In genomic region chr7:31122649-31123058, GRCh38 we compare ENCODE assay signal across 1 cellular context.
A peak's percentile ranks its signal among the peaks of the same experiment; 100 is the strongest.
TF ChIP-seq lines count a peak whose summit lies in the region.

No MANE protein-coding gene starts in this region.

TF ChIP-seq in K562, 482 proteins besides CTCF, POLR2A, EP300 and RAD21 (continued from another document and continues in another):
- TF ChIP-seq RERE (CRISPR knock-in tag; IDR thresholded peaks at IDR 0.05; ENCODE audit: borderline replicate concordance), result no peak
- TF ChIP-seq CTCFL (IDR thresholded peaks at IDR 0.05; ENCODE audit: borderline replicate concordance, insufficient read depth, low read depth, low read length, poor library complexity, severe bottlenecking), result no peak
- no peak for TF ChIP-seq ZNF280B (CRISPR knock-in tag; IDR thresholded peaks at IDR 0.05)
- TF ChIP-seq ZFX (CRISPR knock-in tag; IDR thresholded peaks at IDR 0.05), result no peak
- TF ChIP-seq MGA (IDR thresholded peaks at IDR 0.05), result no peak
- TF ChIP-seq ZNF174 (CRISPR knock-in tag; IDR thresholded peaks at IDR 0.05), result no peak
- TF ChIP-seq GATAD2B (IDR thresholded peaks at IDR 0.05; ENCODE audit: borderline replicate concordance), result no peak
- peak; percentile 72 for TF ChIP-seq FOSL1 (tag; conservative IDR thresholded peaks at IDR 0.05)
- no peak for TF ChIP-seq HDAC6 (IDR thresholded peaks at IDR 0.05; ENCODE audit: low read depth, low read length)
- no peak for TF ChIP-seq TCF7L2 (IDR thresholded peaks at IDR 0.05; ENCODE audit: low read depth, low read length)
- no peak for TF ChIP-seq OTX1 (CRISPR knock-in tag; IDR thresholded peaks at IDR 0.05)
- no peak for TF ChIP-seq EHMT2 (IDR thresholded peaks at IDR 0.05)
- TF ChIP-seq HEY1 (CRISPR knock-in tag; IDR thresholded peaks at IDR 0.05; ENCODE audit: borderline replicate concordance), result no peak
- no peak for TF ChIP-seq ZFPM2 (CRISPR knock-in tag; IDR thresholded peaks at IDR 0.05)
- no peak for TF ChIP-seq MECOM (CRISPR knock-in tag; IDR thresholded peaks at IDR 0.05)
- no peak for TF ChIP-seq L3MBTL2 (IDR thresholded peaks at IDR 0.05)
- TF ChIP-seq JUN (IDR thresholded peaks at IDR 0.05; ENCODE audit: borderline replicate concordance, low read depth, low read length), result 0 out of 2 replicates have a peak, but pooled peaks have one; percentile 31
- TF ChIP-seq JUN (CRISPR knock-in tag; IDR thresholded peaks at IDR 0.05; ENCODE audit: borderline replicate concordance), result no peak
- peak; percentile 55; the same call in 1 of the 2 replicates for TF ChIP-seq STAG1 (CRISPR knock-in tag; IDR thresholded peaks at IDR 0.05; ENCODE audit: borderline replicate concordance)
- no peak for TF ChIP-seq ZKSCAN8 (CRISPR knock-in tag; IDR thresholded peaks at IDR 0.05)
- TF ChIP-seq HNRNPUL1 (IDR thresholded peaks at IDR 0.05; ENCODE audit: low read length), result no peak
- peak; percentile 79 for TF ChIP-seq SMC3 (conservative IDR thresholded peaks at IDR 0.05; ENCODE audit: insufficient read depth, low read depth, low read length)
- TF ChIP-seq ZNF232 (CRISPR knock-in tag; IDR thresholded peaks at IDR 0.05), result no peak
- no peak for TF ChIP-seq SIN3B (IDR thresholded peaks at IDR 0.05; ENCODE audit: low read depth)
- no peak for TF ChIP-seq ZNF695 (CRISPR knock-in tag; IDR thresholded peaks at IDR 0.05)
- no peak for TF ChIP-seq PHB (CRISPR knock-in tag; IDR thresholded peaks at IDR 0.05)
- no peak for TF ChIP-seq GTF3C2 (IDR thresholded peaks at IDR 0.05; ENCODE audit: borderline replicate concordance, extremely low read depth, insufficient read length)
- no peak for TF ChIP-seq TSC22D4 (tag; IDR thresholded peaks at IDR 0.05)
- no peak for TF ChIP-seq NR3C1 (CRISPR knock-in tag; IDR thresholded peaks at IDR 0.05)
- no peak for TF ChIP-seq MYNN (IDR thresholded peaks at IDR 0.05)
- no peak for TF ChIP-seq MYNN (CRISPR knock-in tag; IDR thresholded peaks at IDR 0.05)
- no peak for TF ChIP-seq ZBTB33 (CRISPR knock-in tag; IDR thresholded peaks at IDR 0.05)
- TF ChIP-seq ETV1 (tag; conservative IDR thresholded peaks at IDR 0.05; ENCODE audit: low read depth), result no peak
- no peak for TF ChIP-seq PTRF (tag; IDR thresholded peaks at IDR 0.05)
- no peak for TF ChIP-seq THRAP3 (IDR thresholded peaks at IDR 0.05; ENCODE audit: borderline replicate concordance)
- TF ChIP-seq NFE2L1 (tag; IDR thresholded peaks at IDR 0.05; ENCODE audit: borderline replicate concordance, low read depth), result no peak
